ENCODE assay signal across 1 cellular context in genomic region chr6:149545754-149546471, GRCh38.
TF ChIP-seq lines count a peak whose summit lies in the region.

Gene PPIL4 (minus strand): TSS chr6:149546043. CDS start chr6:149546005, 38 bp downstream.

TF ChIP-seq in HepG2, 621 proteins besides CTCF, POLR2A, EP300 and RAD21 (continued from another document and continues in another):
- TF ChIP-seq CENPBD1 (CRISPR knock-in tag; IDR thresholded peaks at IDR 0.05; ENCODE audit: borderline replicate concordance, low read depth): no peak
- no peak for TF ChIP-seq PHB2 (IDR thresholded peaks at IDR 0.05; ENCODE audit: partially characterized antibody)
- TF ChIP-seq ZXDC (CRISPR knock-in tag; IDR thresholded peaks at IDR 0.05): peak; percentile 25; the same call in 1 of the 2 replicates
- peak; percentile 33; the same call in 1 of the 2 replicates for TF ChIP-seq ZFP90 (CRISPR knock-in tag; IDR thresholded peaks at IDR 0.05; ENCODE audit: borderline replicate concordance)
- peak; percentile 47 for TF ChIP-seq ZNF607 (CRISPR knock-in tag; IDR thresholded peaks at IDR 0.05; ENCODE audit: borderline replicate concordance)
- no peak; the same call in 1 of the 2 replicates for TF ChIP-seq JDP2 (CRISPR knock-in tag; IDR thresholded peaks at IDR 0.05; ENCODE audit: borderline replicate concordance)
- TF ChIP-seq ZZZ3 (CRISPR knock-in tag; IDR thresholded peaks at IDR 0.05; ENCODE audit: borderline replicate concordance): peak; percentile 95; the same call in 1 of the 2 replicates
- peak; percentile 45 for TF ChIP-seq ZNF883 (CRISPR knock-in tag; IDR thresholded peaks at IDR 0.05; ENCODE audit: not compliant biosample characterization)
- no peak for TF ChIP-seq ATAD3A (CRISPR knock-in tag; IDR thresholded peaks at IDR 0.05)
- TF ChIP-seq TSC22D2 (CRISPR knock-in tag; IDR thresholded peaks at IDR 0.05; ENCODE audit: borderline replicate concordance): peak; percentile 33; the same call in 1 of the 2 replicates
- peak; percentile 86 for TF ChIP-seq ZNF619 (CRISPR knock-in tag; IDR thresholded peaks at IDR 0.05)
- TF ChIP-seq ISX (CRISPR knock-in tag; conservative IDR thresholded peaks at IDR 0.05): peak; percentile 45; the same call in 1 of the 2 replicates
- TF ChIP-seq ZBTB4 (CRISPR knock-in tag; IDR thresholded peaks at IDR 0.05; ENCODE audit: borderline replicate concordance): peak; percentile 86; the same call in 1 of the 2 replicates
- 0 out of 2 replicates have a peak, but pooled peaks have one; percentile 71 for TF ChIP-seq TEF (CRISPR knock-in tag; IDR thresholded peaks at IDR 0.05)
- no peak for TF ChIP-seq DNMT3B (CRISPR knock-in tag; conservative IDR thresholded peaks at IDR 0.05)
- no peak for TF ChIP-seq ZNF460 (CRISPR knock-in tag; IDR thresholded peaks at IDR 0.05; ENCODE audit: borderline replicate concordance)
- TF ChIP-seq HOXD1 (CRISPR knock-in tag; IDR thresholded peaks at IDR 0.05): no peak; the same call in 1 of the 2 replicates
- TF ChIP-seq FUBP1 (CRISPR knock-in tag; IDR thresholded peaks at IDR 0.05; ENCODE audit: borderline replicate concordance): peak; percentile 95; the same call in 1 of the 2 replicates
- TF ChIP-seq ZNF569 (CRISPR knock-in tag; IDR thresholded peaks at IDR 0.05; ENCODE audit: borderline replicate concordance): peak; percentile 78
- TF ChIP-seq PAXIP1 (CRISPR knock-in tag; conservative IDR thresholded peaks at IDR 0.05): peak; percentile 67
- TF ChIP-seq ZSCAN31 (CRISPR knock-in tag; IDR thresholded peaks at IDR 0.05; ENCODE audit: low read depth): peak; percentile 98
- no peak for TF ChIP-seq ZFYVE20 (CRISPR knock-in tag; IDR thresholded peaks at IDR 0.05; ENCODE audit: borderline replicate concordance, low read depth)
- TF ChIP-seq ZNF598 (CRISPR knock-in tag; IDR thresholded peaks at IDR 0.05; ENCODE audit: borderline replicate concordance): peak; percentile 94
- peak; percentile 94 for TF ChIP-seq ZSCAN21 (CRISPR knock-in tag; IDR thresholded peaks at IDR 0.05; ENCODE audit: borderline replicate concordance)
- TF ChIP-seq SP2 (CRISPR knock-in tag; IDR thresholded peaks at IDR 0.05): peak; percentile 76
- peak; percentile 91; the same call in 1 of the 2 replicates for TF ChIP-seq ZFP91 (CRISPR knock-in tag; IDR thresholded peaks at IDR 0.05; ENCODE audit: borderline replicate concordance)
- TF ChIP-seq PRDM10 (CRISPR knock-in tag; IDR thresholded peaks at IDR 0.05; ENCODE audit: low read depth): peak; percentile 33; the same call in 1 of the 2 replicates
- TF ChIP-seq ARID3A (IDR thresholded peaks at IDR 0.05; ENCODE audit: low read depth, low read length): no peak
- TF ChIP-seq ZNF75D (CRISPR knock-in tag; IDR thresholded peaks at IDR 0.05; ENCODE audit: borderline replicate concordance): no peak
